Comparison of ENCODE assay signal across 8 cellular contexts in genomic region chr6:20400476-20401402, GRCh38. TPM values are rescaled to one million over a fixed set of nuclear protein-coding genes. Genes with fewer than 3 reads are reported as not detected.
A peak's percentile ranks its signal among the peaks of the same experiment; 100 is the strongest.
DNase-seq lines count a peak whose midpoint lies in the region; ATAC-seq and TF ChIP-seq lines count a peak whose summit lies in the region.

No MANE protein-coding gene starts in this region.

- intact Hi-C loops in adrenal gland (cut with DNase I): no loop called here
- intact Hi-C loops in right cardiac atrium (cut with DNase I): loop anchor here in 1 of 4 donors (5.0 kb wide), 1 partner anchor 132 kb away; the partner anchor contains the start of gene CDKAL1

- no peaks in the 10 kb centered on the region for H3K9me3 ChIP-seq in adrenal gland (replicated peaks in 1 of 3)
- no peaks in the 10 kb centered on the region for H3K9me3 ChIP-seq in right cardiac atrium (ENCODE audit: control insufficient read depth, low read length)

- peak; percentile 78 for DNase-seq in NCI-H1436 (lab: John Stamatoyannopoulos, UW)
- no peak for DNase-seq in NCI-H1436 treated with DMSO at 0.1 percent for 48 hours (lab: John Stamatoyannopoulos, UW)
- peak; percentile 49 for DNase-seq in M059J (ENCODE audit: low read depth)
- DNase-seq in SIG-M5 (lab: John Stamatoyannopoulos, UW): peak; percentile 51
- peak; percentile 21 to 83 (median 70) for DNase-seq in adrenal gland
- peak in 2 of 3 donors; percentile 67 to 71 for DNase-seq in right cardiac atrium
- DNase-seq in renal cortical epithelial cell (ENCODE audit: low read depth): peak; percentile 33

- 1% methylated on average over 29 of the region's 29 CpGs for WGBS in adrenal gland, 4 donors
- under 1% methylated on average over 29 of the region's 29 CpGs for WGBS in right cardiac atrium

- peak in 5 of 6 experiments; percentile 29 to 48 (median 45) for TF ChIP-seq CTCF in adrenal gland (IDR thresholded peaks at IDR 0.05)

- H3K4me1 ChIP-seq in adrenal gland (replicated peaks in 1 of 2) (no peaks in the 10 kb centered on the region), right cardiac atrium (ENCODE audit: control insufficient read depth, insufficient read depth, low read length) (no peaks in the 10 kb centered on the region)

- H3K36me3 ChIP-seq in adrenal gland (replicated peaks in 1 of 2): no peaks in the 10 kb centered on the region

- no peak for TF ChIP-seq POLR2A in adrenal gland (IDR thresholded peaks at IDR 0.05)

- H3K27ac ChIP-seq in adrenal gland (peak overlapping the region; percentile 31 to 89 (median 70)), right cardiac atrium (ENCODE audit: low read length) (peak overlapping the region; percentile 61)

- H3K27me3 ChIP-seq in adrenal gland (no peaks in the 10 kb centered on the region), right cardiac atrium (ENCODE audit: control insufficient read depth, insufficient read depth) (no peaks in the 10 kb centered on the region)

- peak overlapping the region; percentile 13 to 61 (median 22) for H3K4me3 ChIP-seq in adrenal gland
- H3K4me3 ChIP-seq in right cardiac atrium (ENCODE audit: low read length): peak overlapping the region; percentile 64

- ATAC-seq in right cardiac atrium (peak; percentile 6 to 7), GM19023 (IDR thresholded peaks at IDR 0.05; ENCODE audit: unreplicated experiment) (no peak)

RNA-seq across cellular contexts. Expression of gene E2F3, which starts 0.9 kb away (rescaled TPM):
- total RNA-seq in M059J (2014; rRNA removed; shearing (Covaris generic)): 13.0 and 15.8 TPM in 2 replicates
- total RNA-seq in adrenal gland (10 to 100 TPM in 3 of 8 donors, 1 to 10 TPM in 5; 5.2 to 12.0 (median 8.6) TPM), right cardiac atrium (10 to 100 TPM in 1 of 4 donors, 1 to 10 TPM in 3; 6.1 to 10.1 (median 7.8) TPM), renal cortical epithelial cell (10.8 and 17.3 TPM in 2 replicates)
- polyA plus RNA-seq in adrenal gland (10 to 100 TPM in 1 of 3 donors, 1 to 10 TPM in 2; 6.0 to 11.1 (median 6.6) TPM), right cardiac atrium (3.9 TPM)
